Comparison of ENCODE assay signal across 8 cellular contexts in genomic region chrX:4547218-4547836, GRCh38.
DNase-seq lines count a peak whose midpoint lies in the region; FAIRE-seq and TF ChIP-seq lines count a peak whose summit lies in the region.

No MANE protein-coding gene starts in this region.

- no peak for TF ChIP-seq POLR2A in H54 (IDR thresholded peaks at IDR 0.05; ENCODE audit: low read depth, low read length)

- no peak for FAIRE-seq in H54 (lab: Jason Lieb, UNC)

- DNase-seq in DMS79 treated with DMSO at 0.1 percent for 48 hours (lab: John Stamatoyannopoulos, UW) (peak; percentile 0), DMS79 (lab: John Stamatoyannopoulos, UW) (no peak), H54 (ENCODE audit: insufficient read length, low spot score) (peak; percentile 0), NCI-H524 treated with DMSO at 0.1 percent for 48 hours (lab: John Stamatoyannopoulos, UW) (peak; percentile 20), glomerular endothelial cell (ENCODE audit: extremely low read depth, low read depth, low spot score) (peak; percentile 14), pons (ENCODE audit: low spot score) (peak; percentile 51), mesenteric fat pad (ENCODE audit: low spot score) (no peak)
- peak; percentile 6 for DNase-seq in activated gamma-delta T cell treated with anti-CD3 and anti-CD28 coated beads, Interleukin-2, amount 50 U/mL, for 16 hours (ENCODE audit: low read depth)

Comparison
In these comparisons a context has a peak if more than half of its experiments do, and no peak if none do; other contexts are left out.
1. DNase-seq: peak in DMS79 treated with DMSO at 0.1 percent for 48 hours (single experiment), H54 (single experiment), NCI-H524 treated with DMSO at 0.1 percent for 48 hours (single experiment), activated gamma-delta T cell treated with anti-CD3 and anti-CD28 coated beads, Interleukin-2, amount 50 U/mL, for 16 hours (single experiment), glomerular endothelial cell (single experiment) and pons (single experiment); none in DMS79 (single experiment) and mesenteric fat pad (single experiment).